ENCODE assay signal across 16 cellular contexts in genomic region chr2:105750735-105751134, GRCh38. TPM values are rescaled to one million over a fixed set of nuclear protein-coding genes. Genes with fewer than 3 reads are reported as not detected.
DNase-seq lines count a peak whose midpoint lies in the region; ATAC-seq, FAIRE-seq and TF ChIP-seq lines count a peak whose summit lies in the region.
"Had no signal": no experiment of that assay in that cellular context is flagged by ENCODE, and none has a peak within 500 bp of the region (broad histone marks: within the 10 kb centered on the region; RNA-seq: fewer than 3 reads in every experiment).

No MANE protein-coding gene starts in this region.

- H3K9ac ChIP-seq in GM12878 (ENCODE audit: control insufficient read depth, insufficient read depth, low read length) (no peak overlapping the region), Karpas-422 (ENCODE audit: low read length) (no peak overlapping the region)
- H3K9ac ChIP-seq: neural progenitor cell had no signal

- no peaks in the 10 kb centered on the region for H3K9me2 ChIP-seq in Karpas-422 (replicated peaks; ENCODE audit: insufficient read depth, low read length)

- H3K4me1 Mint-ChIP-seq in activated CD8-positive, alpha-beta memory T cell treated with anti-CD3 and anti-CD28 coated beads, Interleukin-2, amount 10 ng/mL, durations not matched to agents 7 days and 5 days: peaks cover 87% of the 10 kb centered on the region
- peaks cover 92 to 99% (median 93%) of the 10 kb centered on the region in 3 donors for H3K4me1 Mint-ChIP-seq in T-cell
- H3K4me1 Mint-ChIP-seq in stimulated activated effector memory CD8-positive, alpha-beta T cell treated with anti-CD3 and anti-CD28 coated beads, Interleukin-12 subunit alpha, Interleukin-12 subunit beta, amount 100 ng/mL, for 72 hours: peaks cover 94% of the 10 kb centered on the region

- RAD21 ChIA-PET in GM12878 (lab: Charles Lee; ENCODE audit: unreplicated experiment): interaction anchor here (1.3 to 5.8 kb wide), 3 partner anchors 47 to 124 kb away, joined by 3 to 37 read pairs (median 6); no protein-coding TSS in a partner anchor

- no peak for TF ChIP-seq RAD21 in GM12878 (IDR thresholded peaks at IDR 0.05; ENCODE audit: insufficient read depth, low read depth, low read length)

- no peak for TF ChIP-seq POLR2A in GM12878 (IDR thresholded peaks at IDR 0.05; ENCODE audit: low read depth, low read length)

- TF ChIP-seq EP300 in GM12878 (IDR thresholded peaks at IDR 0.05; ENCODE audit: borderline replicate concordance in 1 of 2, control insufficient read depth in 1 of 2, low read depth in 2 of 2, low read length in 2 of 2): no peak

- H3K27me3 ChIP-seq in GM12878 (replicated peaks in 1 of 2; ENCODE audit: control insufficient read depth in 2 of 2, insufficient read depth in 2 of 2, low read length in 1 of 2): no peaks in the 10 kb centered on the region
- H3K27me3 ChIP-seq in Karpas-422 (ENCODE audit: low read length): peaks cover 2% of the 10 kb centered on the region; the same call in 1 of the 2 replicates
- H3K27me3 ChIP-seq: cardiac muscle cell had no signal

- SMC1A ChIA-PET in GM12878 (lab: Charles Lee; ENCODE audit: uncharacterized antibody, unreplicated experiment): interaction anchor here (1.0 to 7.3 kb wide), 5 partner anchors 27 to 354 kb away, joined by 3 to 70 read pairs (median 3); no protein-coding TSS in a partner anchor

- H3K27me3 Mint-ChIP-seq in activated CD8-positive, alpha-beta memory T cell treated with anti-CD3 and anti-CD28 coated beads, Interleukin-2, amount 10 ng/mL, durations not matched to agents 7 days and 5 days: no peaks in the 10 kb centered on the region
- H3K27me3 Mint-ChIP-seq in T-cell: no peaks in the 10 kb centered on the region

- H3K4me2 ChIP-seq in GM12878 (ENCODE audit: control insufficient read depth, insufficient read depth): peak overlapping the region; percentile 44
- no peak overlapping the region for H3K4me2 ChIP-seq in Karpas-422 (ENCODE audit: low read depth, low read length, poor library complexity, severe bottlenecking)
- H3K4me2 ChIP-seq: neural progenitor cell had no signal

- H3K9me3 ChIP-seq in GM12878 (replicated peaks; ENCODE audit: control insufficient read depth, insufficient read depth, low read length) (no peaks in the 10 kb centered on the region), Karpas-422 (ENCODE audit: low read length) (no peaks in the 10 kb centered on the region)

- H2AFZ ChIP-seq in GM12878 (ENCODE audit: control insufficient read depth, low read depth, low read length) (no peak overlapping the region), Karpas-422 (ENCODE audit: low read length) (no peak overlapping the region)
- H2AFZ ChIP-seq: neural progenitor cell had no signal

- intact Hi-C loops in GM12878 (cut with micrococcal nuclease; ENCODE audit: unreplicated experiment): no loop called here

- H3K4me3 ChIP-seq in GM12878 (no peak overlapping the region), Karpas-422 (ENCODE audit: low read length) (no peak overlapping the region)
- H3K4me3 ChIP-seq: cardiac muscle cell, neural progenitor cell had no signal

- DNase-seq in activated CD8-positive, alpha-beta memory T cell treated with anti-CD3 and anti-CD28 coated beads, Interleukin-2, amount 10 ng/mL, durations not matched to agents 7 days and 5 days: no peak
- DNase-seq in activated CD8-positive, alpha-beta memory T cell treated with anti-CD3 and anti-CD28 coated beads, Interleukin-2, amount 50 U/mL, for 48 hours: no peak
- peak in 1 of 34 experiments; percentile 24 for DNase-seq in T-cell
- no peak for DNase-seq in GM12878 (ENCODE audit: low read depth, low spot score)
- no peak for DNase-seq in stimulated activated effector memory CD8-positive, alpha-beta T cell treated with anti-CD3 and anti-CD28 coated beads, Interleukin-12 subunit alpha, Interleukin-12 subunit beta, amount 100 ng/mL, for 72 hours (ENCODE audit: low spot score in 2 of 2)
- DNase-seq in Karpas-422: no peak
- DNase-seq in HTR-8/SVneo (ENCODE audit: insufficient read length, low spot score): no peak
- DNase-seq: activated CD4-positive, alpha-beta T cell treated with anti-CD3 and anti-CD28 coated beads, Interleukin-2, amount 50 U/mL, for 48 hours; kidney; mesenchymal stem cell; NCI-H526 treated with DMSO at 0.1 percent for 48 hours; OCI-M1; stimulated activated naive CD4-positive, alpha-beta T cell treated with Interleukin-2 at 50 U/mL for 16 hours had no signal

- H3K27ac ChIP-seq in GM12878 (ENCODE audit: control insufficient read depth, insufficient read depth) (no peak overlapping the region), Karpas-422 (ENCODE audit: low read length) (no peak overlapping the region)
- H3K27ac ChIP-seq: cardiac muscle cell, neural progenitor cell had no signal

- H3K79me2 ChIP-seq in GM12878 (ENCODE audit: control insufficient read depth, insufficient read depth, low read length) (peaks cover 85% of the 10 kb centered on the region), Karpas-422 (ENCODE audit: low read length) (no peaks in the 10 kb centered on the region)

- peaks cover 59% of the 10 kb centered on the region for H3K36me3 Mint-ChIP-seq in activated CD8-positive, alpha-beta memory T cell treated with anti-CD3 and anti-CD28 coated beads, Interleukin-2, amount 10 ng/mL, durations not matched to agents 7 days and 5 days
- peaks cover 33% of the 10 kb centered on the region for H3K36me3 Mint-ChIP-seq in T-cell
- H3K36me3 Mint-ChIP-seq in stimulated activated effector memory CD8-positive, alpha-beta T cell treated with anti-CD3 and anti-CD28 coated beads, Interleukin-12 subunit alpha, Interleukin-12 subunit beta, amount 100 ng/mL, for 72 hours: peaks cover 75% of the 10 kb centered on the region

- WGBS in GM12878 (ENCODE audit: insufficient coverage, insufficient replicate concordance, low lambda C conversion rate, missing lambda C conversion rate): 98% methylated on average over 4 of the region's 4 CpGs

- POLR2A ChIA-PET in T-cell (lab: Charles Lee): no interaction called here
- POLR2A ChIA-PET in GM12878 (lab: Charles Lee): no interaction called here

- no TSS peak for BruUV-seq in GM12878 (replicated peaks; lab: Mats Ljungman, UMichigan)

- H3K36me3 ChIP-seq in GM12878 (ENCODE audit: control insufficient read depth in 2 of 2, insufficient read depth in 2 of 2, low read length in 1 of 2) (no peaks in the 10 kb centered on the region; a peak in 1 of 4 replicates), Karpas-422 (ENCODE audit: insufficient read depth, low read length) (no peaks in the 10 kb centered on the region)
- H3K36me3 ChIP-seq: cardiac muscle cell, neural progenitor cell had no signal

- H3K27ac Mint-ChIP-seq in activated CD8-positive, alpha-beta memory T cell treated with anti-CD3 and anti-CD28 coated beads, Interleukin-2, amount 10 ng/mL, durations not matched to agents 7 days and 5 days: peak overlapping the region; percentile 97
- peak overlapping the region; percentile 92 to 98 for H3K27ac Mint-ChIP-seq in T-cell
- peak overlapping the region; percentile 44 for H3K27ac Mint-ChIP-seq in stimulated activated effector memory CD8-positive, alpha-beta T cell treated with anti-CD3 and anti-CD28 coated beads, Interleukin-12 subunit alpha, Interleukin-12 subunit beta, amount 100 ng/mL, for 72 hours
- H3K27ac Mint-ChIP-seq: neural progenitor cell had no signal

- H3K9me3 Mint-ChIP-seq in activated CD8-positive, alpha-beta memory T cell treated with anti-CD3 and anti-CD28 coated beads, Interleukin-2, amount 10 ng/mL, durations not matched to agents 7 days and 5 days (ENCODE audit: low read depth): no peaks in the 10 kb centered on the region
- no peaks in the 10 kb centered on the region for H3K9me3 Mint-ChIP-seq in T-cell
- H3K9me3 Mint-ChIP-seq in stimulated activated effector memory CD8-positive, alpha-beta T cell treated with anti-CD3 and anti-CD28 coated beads, Interleukin-12 subunit alpha, Interleukin-12 subunit beta, amount 100 ng/mL, for 72 hours: no peaks in the 10 kb centered on the region

- FAIRE-seq in GM12878 (lab: Jason Lieb, UNC) (no peak), HTR-8/SVneo (lab: Jason Lieb, UNC) (no peak)
- FAIRE-seq: kidney had no signal

- CTCF ChIA-PET in activated CD8-positive, alpha-beta memory T cell treated with anti-CD3 and anti-CD28 coated beads, Interleukin-2, amount 10 ng/mL, durations not matched to agents 7 days and 5 days (lab: Charles Lee): no interaction called here
- CTCF ChIA-PET in T-cell (lab: Charles Lee) (no interaction called here), GM12878 (lab: Yijun Ruan, JAX) (interaction anchor here (0.6 to 1.7 kb wide), 5 partner anchors 9 to 266 kb away, joined by 3 to 6 read pairs (median 3); no protein-coding TSS in a partner anchor)

- peak overlapping the region; percentile 54 for H3K4me3 Mint-ChIP-seq in activated CD8-positive, alpha-beta memory T cell treated with anti-CD3 and anti-CD28 coated beads, Interleukin-2, amount 10 ng/mL, durations not matched to agents 7 days and 5 days
- H3K4me3 Mint-ChIP-seq in T-cell: peak overlapping the region; percentile 76 to 98 (median 77)
- H3K4me3 Mint-ChIP-seq in stimulated activated effector memory CD8-positive, alpha-beta T cell treated with anti-CD3 and anti-CD28 coated beads, Interleukin-12 subunit alpha, Interleukin-12 subunit beta, amount 100 ng/mL, for 72 hours: peak overlapping the region; percentile 93
- H3K4me3 Mint-ChIP-seq: neural progenitor cell had no signal

- ATAC-seq in activated CD8-positive, alpha-beta memory T cell treated with anti-CD3 and anti-CD28 coated beads, Interleukin-2, amount 10 ng/mL, durations not matched to agents 7 days and 5 days: no peak
- ATAC-seq in T-cell (replicated peaks in 1 of 4) (no peak), GM12878 (no peak), HG03469 (IDR thresholded peaks at IDR 0.05; ENCODE audit: unreplicated experiment) (no peak)
- no peak for ATAC-seq in stimulated activated effector memory CD8-positive, alpha-beta T cell treated with anti-CD3 and anti-CD28 coated beads, Interleukin-12 subunit alpha, Interleukin-12 subunit beta, amount 100 ng/mL, for 72 hours

- H3K4me1 ChIP-seq in GM12878 (ENCODE audit: control insufficient read depth, insufficient read depth, low read length): peaks cover 38% of the 10 kb centered on the region
- peaks cover 3% of the 10 kb centered on the region for H3K4me1 ChIP-seq in Karpas-422 (ENCODE audit: low read length)

- in situ Hi-C loops in GM12878 (cut with MboI): no loop called here

- H4K20me1 ChIP-seq in GM12878 (ENCODE audit: control insufficient read depth, insufficient read depth): no peaks in the 10 kb centered on the region; the same call in none of the 2 replicates
- peaks cover 6% of the 10 kb centered on the region; the same call in 1 of the 2 replicates for H4K20me1 ChIP-seq in Karpas-422 (ENCODE audit: insufficient read depth, low read depth, low read length)

- no peak for TF ChIP-seq CTCF in GM12878 (IDR thresholded peaks at IDR 0.05 in 2 of 3, conservative IDR thresholded peaks at IDR 0.05 in 1 of 3; ENCODE audit: control insufficient read depth in 2 of 3, extremely low read depth in 1 of 3, insufficient read depth in 1 of 3, low read depth in 3 of 3, low read length in 3 of 3)

RNA-seq across cellular contexts. Expression of gene NCK2, which starts 6.0 kb away (rescaled TPM):
- total RNA-seq in activated CD8-positive, alpha-beta memory T cell treated with anti-CD3 and anti-CD28 coated beads, Interleukin-2, amount 10 ng/mL, durations not matched to agents 7 days and 5 days: 10 to 100 TPM; 51.6 to 54.1 TPM
- total RNA-seq in T-cell: 100 to 1,000 TPM in 4 of 5 donors, 10 to 100 TPM in 1; 97.7 to 154 (median 120) TPM
- total RNA-seq in GM12878 (2013; cell fraction: nucleolus; rRNA removed): 14.3 and 15.4 TPM in 2 replicates
- 25.1 and 25.4 TPM in 2 replicates for total RNA-seq in GM12878 (2014; rRNA removed)
- 13.5 and 15.3 TPM in 2 replicates for total RNA-seq in GM12878 (2014; rRNA removed; fragmentation: Illumina TruSeq; extraction: Trizol)
- total RNA-seq in GM12878 (2021): 30.9 and 36.5 TPM in 2 replicates
- polyA plus RNA-seq in GM12878 (2011; ENCODE audit: low read depth): 5.6 TPM
- polyA plus RNA-seq in GM12878 (2011; rRNA removed): 11.6 and 13.0 TPM in 2 replicates
- 12.3 and 19.8 TPM in 2 replicates for polyA plus RNA-seq in GM12878 (2011; cell fraction: cytosol; rRNA removed)
- 10.9 and 14.6 TPM in 2 replicates for polyA plus RNA-seq in GM12878 (2011; cell fraction: nucleus; rRNA removed)
- polyA plus RNA-seq in GM12878 (2012): 19.1 and 19.3 TPM in 2 replicates
- 10.1 and 15.4 TPM in 2 replicates for polyA plus RNA-seq in GM12878 (2014; fragmentation: Illumina TruSeq; extraction: Trizol)
- polyA plus RNA-seq in GM12878 (2014; fragmentation: Nextera tagmentation; extraction: Ambion mirVana): 1 to 10 TPM; 1.2 to 3.1 TPM
- 28.1 and 31.1 TPM in 2 replicates for polyA plus RNA-seq in GM12878 (2014; rRNA removed)
- polyA plus RNA-seq in GM12878 (2016; fragmentation: Nextera tagmentation; extraction: Ambion mirVana): 1 to 10 TPM; 5.2 to 7.2 TPM
- 14.9 and 16.7 TPM in 2 replicates for polyA minus RNA-seq in GM12878 (2011; rRNA and poly(A)+ RNA removed)
- polyA minus RNA-seq in GM12878 (2011; cell fraction: cytosol; rRNA and poly(A)+ RNA removed): 4.4 and 9.6 TPM in 2 replicates
- 8.1 and 14.5 TPM in 2 replicates for polyA minus RNA-seq in GM12878 (2011; cell fraction: nucleus; rRNA and poly(A)+ RNA removed)
- total RNA-seq in Karpas-422 (2014; rRNA removed; shearing (Covaris generic); ENCODE audit: low replicate concordance): 0.30 and 4.1 TPM in 2 replicates

Comparison
In these comparisons a context has a peak if more than half of its experiments do, and no peak if none do; other contexts are left out.
1. H3K27ac Mint-ChIP-seq: peak in every context shown above with its lines; median percentile 97 in activated CD8-positive, alpha-beta memory T cell treated with anti-CD3 and anti-CD28 coated beads, Interleukin-2, amount 10 ng/mL, durations not matched to agents 7 days and 5 days; 95 in T-cell; 44 in stimulated activated effector memory CD8-positive, alpha-beta T cell treated with anti-CD3 and anti-CD28 coated beads, Interleukin-12 subunit alpha, Interleukin-12 subunit beta, amount 100 ng/mL, for 72 hours.